ENCODE assay signal across 17 cellular contexts in the genomic region with DNA sequence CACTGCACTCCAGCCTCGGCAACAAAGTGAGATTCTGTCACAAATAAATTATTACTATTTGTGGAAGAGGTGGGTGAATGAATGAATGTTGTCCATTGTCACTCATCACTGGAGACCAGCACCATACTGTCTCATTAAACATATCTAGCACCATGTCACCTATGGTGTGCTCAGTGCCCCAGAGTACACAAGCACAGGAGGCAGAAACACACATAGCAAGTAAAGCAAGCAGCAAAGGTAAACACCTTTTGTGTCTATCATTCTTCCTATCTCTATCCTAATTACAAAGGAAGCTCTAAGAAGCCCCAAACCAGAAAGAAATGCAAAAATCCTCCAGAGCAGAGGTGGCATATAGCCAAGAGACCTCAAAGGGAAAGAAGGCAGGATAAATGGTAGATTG.
"Had no signal": no experiment of that assay in that cellular context is flagged by ENCODE, and none has a peak within 500 bp of the region (broad histone marks: within the 10 kb centered on the region; RNA-seq: fewer than 3 reads in every experiment).

No MANE protein-coding gene starts in this region.

- H3K36me3 ChIP-seq: brain microvascular endothelial cell had no signal

- H3K4me3 ChIP-seq: coronary artery, tibial nerve, vagina had no signal

- H3K36me3 Mint-ChIP-seq: activated naive CD8-positive, alpha-beta T cell; natural killer cell treated with Interleukin-12 subunit alpha and Interleukin-12 subunit beta and Interleukin-15 and Interleukin-18, amount 100 ng/mL, for 72 hours had no signal

- H3K9me3 ChIP-seq: tibial nerve, vagina had no signal

- H3K27me3 Mint-ChIP-seq: activated naive CD8-positive, alpha-beta T cell; central memory CD8-positive, alpha-beta T cell; natural killer cell treated with Interleukin-12 subunit alpha and Interleukin-12 subunit beta and Interleukin-15 and Interleukin-18, amount 100 ng/mL, for 72 hours had no signal

- H3K27ac Mint-ChIP-seq: activated naive CD8-positive, alpha-beta T cell; natural killer cell treated with Interleukin-12 subunit alpha and Interleukin-12 subunit beta and Interleukin-15 and Interleukin-18, amount 100 ng/mL, for 72 hours had no signal

- H3K4me3 Mint-ChIP-seq: activated naive CD8-positive, alpha-beta T cell; central memory CD8-positive, alpha-beta T cell; natural killer cell treated with Interleukin-12 subunit alpha and Interleukin-12 subunit beta and Interleukin-15 and Interleukin-18, amount 100 ng/mL, for 72 hours had no signal

- H3K27me3 ChIP-seq: brain microvascular endothelial cell, tibial nerve, vagina had no signal

- ATAC-seq: activated CD4-positive, CD25-positive, alpha-beta regulatory T cell treated with anti-CD3 and anti-CD28 coated beads, Interleukin-2, amount 50 U/mL, for 24 hours; natural killer cell treated with Interleukin-12 subunit alpha and Interleukin-12 subunit beta and Interleukin-15 and Interleukin-18, amount 100 ng/mL, for 72 hours had no signal

- DNase-seq: activated gamma-delta T cell treated with Interleukin-2 at 50 U/mL for 16 hours; anterior cingulate cortex; brain microvascular endothelial cell; effector CD4-positive, alpha-beta T cell; foreskin fibroblast; hypothalamus; kidney glomerular epithelial cell; stimulated activated CD4-positive, alpha-beta T cell treated with anti-CD3 and anti-CD28 coated beads, Interleukin-2, amount 100 ng/mL, for 48 hours; stimulated activated naive CD4-positive, alpha-beta T cell; substantia nigra had no signal

- H3K9me3 Mint-ChIP-seq: central memory CD8-positive, alpha-beta T cell; natural killer cell treated with Interleukin-12 subunit alpha and Interleukin-12 subunit beta and Interleukin-15 and Interleukin-18, amount 100 ng/mL, for 72 hours had no signal

- H3K27ac ChIP-seq: brain microvascular endothelial cell, coronary artery, tibial nerve, vagina had no signal
